ENCODE assay signal across 8 cellular contexts in the genomic region with DNA sequence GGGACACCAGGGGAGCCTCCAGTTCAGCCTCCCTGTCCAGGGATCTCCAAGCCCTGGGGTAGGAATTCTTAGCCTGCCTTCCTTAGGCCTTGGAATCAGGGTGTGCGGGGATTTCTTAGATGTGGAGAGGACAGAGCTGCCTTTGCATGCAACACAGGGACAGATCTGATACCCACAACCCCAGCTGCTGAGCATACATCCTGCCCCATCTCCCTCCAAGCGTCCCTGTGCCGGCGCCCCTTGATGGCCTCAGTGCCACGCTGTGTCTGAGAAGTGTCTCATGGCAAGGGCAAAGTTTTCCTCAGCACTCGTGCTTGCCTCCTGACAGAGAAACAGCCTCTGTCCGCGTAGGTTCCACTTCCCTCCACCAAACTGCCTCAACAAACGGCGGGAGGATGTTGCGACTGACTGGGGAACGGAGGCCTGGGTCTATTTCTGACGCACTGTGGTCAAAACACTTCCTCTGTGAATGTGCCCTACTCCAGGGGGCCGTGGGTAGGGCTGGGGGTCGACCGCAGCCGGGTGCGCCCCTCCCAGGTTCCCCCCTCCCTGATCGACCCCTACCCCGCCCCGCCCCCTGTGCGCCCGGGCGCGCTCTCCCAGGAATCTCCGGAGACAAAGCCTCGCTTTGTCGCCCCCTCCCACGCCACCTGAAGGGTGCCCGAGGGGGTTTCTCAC. TPM values are rescaled to one million over a fixed set of nuclear protein-coding genes. Genes with fewer than 3 reads are reported as not detected.
DNase-seq lines count a peak whose midpoint lies in the region; ATAC-seq and TF ChIP-seq lines count a peak whose summit lies in the region.

No MANE protein-coding gene starts in this region.

- peak overlapping the region; percentile 74 to 91 for H3K4me3 ChIP-seq in Panc1 (ENCODE audit: low read depth in 2 of 2, low read length in 2 of 2)
- peak overlapping the region; percentile 93 for H3K4me3 ChIP-seq in psoas muscle

- in situ Hi-C loops in Panc1 (cut with HindIII; ENCODE audit: low pct_unique_long_range_greater_than_20kb, low sequenced_read_pairs): no loop called here

- no peaks in the 10 kb centered on the region for H3K9me3 Mint-ChIP-seq in activated T-helper 17 cell treated with anti-CD3 and anti-CD28 coated beads, Interleukin-2, amount 50 U/mL, for 72 hours

- POLR2A ChIA-PET in Panc1 (lab: Charles Lee): interaction anchor here (0.7 kb wide), 1 partner anchor 153 kb away, joined by 4 read pairs; no protein-coding TSS in a partner anchor

- peak overlapping the region; percentile 95 for H3K27ac Mint-ChIP-seq in activated T-helper 17 cell treated with anti-CD3 and anti-CD28 coated beads, Interleukin-2, amount 50 U/mL, for 72 hours

- CTCF ChIA-PET in Panc1 (lab: Charles Lee): interaction anchor here (0.7 kb wide), 1 partner anchor 267 kb away, joined by 3 read pairs; no protein-coding TSS in a partner anchor

- H3K27me3 Mint-ChIP-seq in activated T-helper 17 cell treated with anti-CD3 and anti-CD28 coated beads, Interleukin-2, amount 50 U/mL, for 72 hours: no peaks in the 10 kb centered on the region

- H3K9me3 ChIP-seq in Panc1 (ENCODE audit: control insufficient read depth, insufficient read depth, low read depth, low read length) (no peaks in the 10 kb centered on the region), psoas muscle (no peaks in the 10 kb centered on the region)

- H3K4me1 ChIP-seq in Panc1 (ENCODE audit: control insufficient read depth, insufficient read depth, low read length): peaks cover 22% of the 10 kb centered on the region
- H3K4me1 ChIP-seq in psoas muscle: peaks cover 25% of the 10 kb centered on the region

- intact Hi-C loops in Panc1 (cut with micrococcal nuclease; ENCODE audit: unreplicated experiment) (no loop called here), psoas muscle (cut with DNase I) (no loop called here)

- peak; percentile 36 for ATAC-seq in GM18868 (IDR thresholded peaks at IDR 0.05; ENCODE audit: unreplicated experiment)
- peak; percentile 28 for ATAC-seq in HG02943 (IDR thresholded peaks at IDR 0.05; ENCODE audit: low read depth, unreplicated experiment)
- ATAC-seq in Panc1: no peak
- ATAC-seq in activated T-helper 17 cell treated with anti-CD3 and anti-CD28 coated beads, Interleukin-2, amount 50 U/mL, for 72 hours (replicated peaks): peak; percentile 47
- ATAC-seq in psoas muscle: no peak

- H3K4me3 Mint-ChIP-seq in activated T-helper 17 cell treated with anti-CD3 and anti-CD28 coated beads, Interleukin-2, amount 50 U/mL, for 72 hours: peak overlapping the region; percentile 94

- H3K27me3 ChIP-seq in Panc1 (ENCODE audit: control insufficient read depth, insufficient read depth, low read length) (no peaks in the 10 kb centered on the region), psoas muscle (ENCODE audit: insufficient read depth in 3 of 3, low read length in 2 of 3) (no peaks in the 10 kb centered on the region)

- H3K27ac ChIP-seq in Panc1 (ENCODE audit: low read length) (peak overlapping the region; percentile 90), psoas muscle (peak overlapping the region; percentile 61)

- peaks cover 37% of the 10 kb centered on the region for H3K4me1 Mint-ChIP-seq in activated T-helper 17 cell treated with anti-CD3 and anti-CD28 coated beads, Interleukin-2, amount 50 U/mL, for 72 hours

- WGBS in psoas muscle, 3 donors: 14 to 25% (median 24%) methylated on average over 27 to 30 of the region's 30 CpGs

- DNase-seq in Panc1 (ENCODE audit: low read depth, low spot score) (no peak), globus pallidus (ENCODE audit: low spot score) (peak; percentile 66), psoas muscle (peak in 1 of 2 donors; percentile 66), NCI-H128 (lab: John Stamatoyannopoulos, UW; ENCODE audit: unreplicated experiment) (no peak), kidney glomerular epithelial cell (lab: John Stamatoyannopoulos, UW) (no peak)

- H3K36me3 Mint-ChIP-seq in activated T-helper 17 cell treated with anti-CD3 and anti-CD28 coated beads, Interleukin-2, amount 50 U/mL, for 72 hours (ENCODE audit: low read depth): peaks cover 30% of the 10 kb centered on the region

- TF ChIP-seq CTCF in Panc1 (IDR thresholded peaks at IDR 0.05) (no peak), psoas muscle (IDR thresholded peaks at IDR 0.05) (no peak)

- H3K36me3 ChIP-seq in Panc1 (ENCODE audit: control insufficient read depth, insufficient read depth, low read length) (no peaks in the 10 kb centered on the region), psoas muscle (ENCODE audit: insufficient read depth in 1 of 2, low read depth in 1 of 2) (no peaks in the 10 kb centered on the region)

- no TSS peak for BruUV-seq in Panc1 (replicated peaks; lab: Mats Ljungman, UMichigan)

RNA-seq across cellular contexts. Expression of gene MICAL1, which starts 0.9 kb away (rescaled TPM):
- total RNA-seq in Panc1 (2021; ENCODE audit: unreplicated experiment) (64.5 TPM), psoas muscle (1 to 10 TPM; 3.1 to 7.0 (median 6.0) TPM)
- 66.5 TPM for polyA plus RNA-seq in Panc1 (2012; ENCODE audit: insufficient read length)
- 10 to 100 TPM; 43.3 to 58.3 TPM for total RNA-seq in activated T-helper 17 cell treated with anti-CD3 and anti-CD28 coated beads, Interleukin-2, amount 50 U/mL, for 72 hours
- 1 to 10 TPM; 5.0 to 9.4 (median 9.3) TPM for polyA plus RNA-seq in psoas muscle

RNA-seq across cellular contexts. Expression of gene SMPD2, which starts 14.1 kb away (rescaled TPM):
- total RNA-seq in Panc1 (2021; ENCODE audit: unreplicated experiment) (50.0 TPM), psoas muscle (1 to 10 TPM; 2.1 to 5.1 (median 3.3) TPM)
- polyA plus RNA-seq in Panc1 (2012; ENCODE audit: insufficient read length): 51.0 TPM
- total RNA-seq in activated T-helper 17 cell treated with anti-CD3 and anti-CD28 coated beads, Interleukin-2, amount 50 U/mL, for 72 hours: 1 to 10 TPM; 8.0 to 9.7 TPM
- polyA plus RNA-seq in psoas muscle: 1 to 10 TPM; 4.4 to 9.6 (median 5.3) TPM

RNA-seq across cellular contexts. Expression of gene PPIL6, which starts 14.2 kb away (rescaled TPM):
- 2.2 TPM for total RNA-seq in Panc1 (2021; ENCODE audit: unreplicated experiment)
- polyA plus RNA-seq in Panc1 (2012; ENCODE audit: insufficient read length): 2.0 TPM
- under 1 TPM in 1 of 2 donors, not detected in 1; 0.39 TPM for total RNA-seq in activated T-helper 17 cell treated with anti-CD3 and anti-CD28 coated beads, Interleukin-2, amount 50 U/mL, for 72 hours
- 1 to 10 TPM; 1.1 to 3.1 (median 2.6) TPM for total RNA-seq in psoas muscle
- polyA plus RNA-seq in psoas muscle: 1 to 10 TPM; 1.8 to 3.9 (median 2.2) TPM

RNA-seq across cellular contexts. Expression of gene ZBTB24, which starts 28.4 kb away (rescaled TPM):
- 21.5 TPM for total RNA-seq in Panc1 (2021; ENCODE audit: unreplicated experiment)
- 7.8 TPM for polyA plus RNA-seq in Panc1 (2012; ENCODE audit: insufficient read length)
- total RNA-seq in activated T-helper 17 cell treated with anti-CD3 and anti-CD28 coated beads, Interleukin-2, amount 50 U/mL, for 72 hours: 10 to 100 TPM; 11.0 to 11.4 TPM
- total RNA-seq in psoas muscle: 1 to 10 TPM; 4.4 to 5.8 (median 5.4) TPM
- polyA plus RNA-seq in psoas muscle: 1 to 10 TPM; 2.3 to 5.5 (median 2.6) TPM

Comparison
In these comparisons a context has a peak if more than half of its experiments do, and no peak if none do; other contexts are left out.
1. ATAC-seq: peak in GM18868 (single experiment), HG02943 (single experiment) and activated T-helper 17 cell treated with anti-CD3 and anti-CD28 coated beads, Interleukin-2, amount 50 U/mL, for 72 hours (single experiment); none in Panc1 (single experiment) and psoas muscle (0 of 4).